11 cellular contexts compared by ENCODE assay signal in the genomic region with DNA sequence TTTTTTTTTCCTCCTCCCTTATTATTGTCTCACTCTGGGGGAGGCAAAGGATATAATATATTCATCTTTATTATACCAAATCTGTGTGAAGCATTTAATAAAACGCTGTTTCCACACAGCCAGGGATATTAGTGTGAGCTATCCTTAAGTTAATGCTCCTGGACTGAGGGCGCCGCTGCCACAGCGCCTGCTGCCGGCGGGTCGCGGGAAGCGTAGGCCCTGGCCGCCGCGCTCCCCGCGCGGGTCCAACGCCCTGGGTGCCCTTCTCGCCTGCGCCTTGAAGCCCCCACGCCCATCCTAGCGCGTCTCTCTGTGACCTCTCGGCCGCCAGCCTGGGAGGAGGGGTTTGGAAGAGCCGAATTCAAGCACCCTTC. TPM values are rescaled to one million over a fixed set of nuclear protein-coding genes. Genes with fewer than 3 reads are reported as not detected.
DNase-seq lines count a peak whose midpoint lies in the region; ATAC-seq and TF ChIP-seq lines count a peak whose summit lies in the region.
"Had no signal": no experiment of that assay in that cellular context is flagged by ENCODE, and none has a peak within 500 bp of the region (broad histone marks: within the 10 kb centered on the region; RNA-seq: fewer than 3 reads in every experiment).

No MANE protein-coding gene starts in this region.

- H3K56ac ChIP-seq in IMR-90 (ENCODE audit: extremely low read depth, insufficient read depth, low read length) = no peak overlapping the region

- H3K4me2 ChIP-seq in IMR-90 (ENCODE audit: low read depth, low read length) = no peak overlapping the region

- H3K4me3 Mint-ChIP-seq in CD4-positive, alpha-beta T cell = no peak overlapping the region

- H3K27ac Mint-ChIP-seq in CD4-positive, alpha-beta T cell = no peak overlapping the region

- no peaks in the 10 kb centered on the region for H4K20me1 ChIP-seq in IMR-90 (ENCODE audit: insufficient read depth, low read length)

- no TSS peak for BruUV-seq in IMR-90 (replicated peaks; lab: Mats Ljungman, UMichigan)

- no peak for DNase-seq in CD4-positive, alpha-beta T cell
- no peak for DNase-seq in IMR-90
- peak; percentile 64 for DNase-seq in dermis blood vessel endothelial cell
- DNase-seq in lung microvascular endothelial cell (ENCODE audit: low read depth in 2 of 2) = peak; percentile 38 to 46
- no peak for DNase-seq in effector CD8-positive, alpha-beta T cell (lab: John Stamatoyannopoulos, UW)
- DNase-seq in HuH-7.5 (ENCODE audit: low spot score) = no peak
- DNase-seq in NCI-H82 (lab: John Stamatoyannopoulos, UW) = no peak

- H3K14ac ChIP-seq in IMR-90 (replicated peaks; ENCODE audit: low read depth, low read length) = no peak overlapping the region

- peaks cover 79% of the 10 kb centered on the region for H3K27me3 ChIP-seq in CD4-positive, alpha-beta T cell (ENCODE audit: control insufficient read depth, insufficient read depth, low read length)
- peaks cover 63% of the 10 kb centered on the region for H3K27me3 ChIP-seq in IMR-90 (ENCODE audit: control insufficient read depth, insufficient read depth, low read length)

- H3K79me1 ChIP-seq in IMR-90 (ENCODE audit: low read depth in 1 of 2, low read length in 2 of 2) = no peaks in the 10 kb centered on the region

- TF ChIP-seq POLR2A in IMR-90 (IDR thresholded peaks at IDR 0.05; ENCODE audit: low read depth, low read length) = no peak

- H2BK120ac ChIP-seq in IMR-90 (ENCODE audit: low read depth, low read length) = no peak overlapping the region

- H3K4ac ChIP-seq in IMR-90 (ENCODE audit: low read depth, low read length) = no peak overlapping the region

- no peaks in the 10 kb centered on the region for H3K9me3 Mint-ChIP-seq in CD4-positive, alpha-beta T cell

- H3K9ac ChIP-seq in IMR-90 (ENCODE audit: low read depth, low read length) = no peak overlapping the region

- 50% methylated on average over 3 of the region's 24 CpGs; no CpG with 5 or more reads in 1 of the 2 experiments for WGBS in IMR-90 (ENCODE audit: extremely low coverage in 2 of 2, insufficient read length in 1 of 2), 2 experiments

- POLR2A ChIA-PET in CD4-positive, alpha-beta T cell (lab: Charles Lee) = no interaction called here
- POLR2A ChIA-PET in IMR-90 (lab: Charles Lee; ENCODE audit: unreplicated experiment) = no interaction called here

- no peak overlapping the region for H4K91ac ChIP-seq in IMR-90 (ENCODE audit: insufficient read depth, low read depth, low read length)

- no peak overlapping the region for H2BK5ac ChIP-seq in IMR-90 (ENCODE audit: low read depth, low read length, poor library complexity, severe bottlenecking)

- H2AFZ ChIP-seq in IMR-90 (replicated peaks; ENCODE audit: low read length, poor library complexity) = no peak overlapping the region

- H3K4me3 ChIP-seq in IMR-90 (ENCODE audit: insufficient read depth, low read depth, low read length) = no peak overlapping the region
- H3K4me3 ChIP-seq: skin epidermis had no signal

- H4K5ac ChIP-seq in IMR-90 (ENCODE audit: low read depth, low read length) = no peak overlapping the region

- CTCF ChIA-PET in CD4-positive, alpha-beta T cell (lab: Charles Lee) = interaction anchor here (0.6 to 1.3 kb wide), 2 partner anchors 19 to 198 kb away, joined by 3 read pairs; no protein-coding TSS in a partner anchor
- CTCF ChIA-PET in IMR-90 (lab: Yijun Ruan, JAX) = no interaction called here

- TF ChIP-seq RAD21 in IMR-90 (IDR thresholded peaks at IDR 0.05; ENCODE audit: low read length) = no peak

- H3K9me3 ChIP-seq in CD4-positive, alpha-beta T cell (ENCODE audit: control insufficient read depth, low read length) = no peaks in the 10 kb centered on the region
- peaks cover 9% of the 10 kb centered on the region for H3K9me3 ChIP-seq in IMR-90 (ENCODE audit: control insufficient read depth, insufficient read depth, low read length)

- in situ Hi-C loops in IMR-90 (cut with MboI; ENCODE audit: low sequenced_read_pairs) = no loop called here

- H3K9me1 ChIP-seq in IMR-90 (ENCODE audit: insufficient read depth, low read length) = peaks cover 9% of the 10 kb centered on the region

- ATAC-seq in CD4-positive, alpha-beta T cell (ENCODE audit: poor library complexity) = peak; percentile 59
- ATAC-seq in IMR-90 (ENCODE audit: low read depth) (no peak), HG02763 (IDR thresholded peaks at IDR 0.05; ENCODE audit: unreplicated experiment) (no peak)
- ATAC-seq: SK-N-SH treated with all-trans-retinoic acid at 6 μM for 48 hours had no signal

- no peak overlapping the region for H3K23ac ChIP-seq in IMR-90 (ENCODE audit: low read depth, low read length)

- H3K4me1 ChIP-seq in IMR-90 (ENCODE audit: control insufficient read depth, insufficient read depth, low read length) = peaks cover 7% of the 10 kb centered on the region; the same call in 1 of the 2 replicates

- peaks cover 83% of the 10 kb centered on the region for H3K27me3 Mint-ChIP-seq in CD4-positive, alpha-beta T cell

- dilution Hi-C loops in IMR-90 (cut with HindIII; ENCODE audit: low sequenced_read_pairs, unreplicated experiment) = no loop called here

- no peak overlapping the region for H4K8ac ChIP-seq in IMR-90 (ENCODE audit: low read depth in 2 of 2, low read length in 2 of 2)

- intact Hi-C loops in CD4-positive, alpha-beta T cell (cut with DNase I, micrococcal nuclease) = no loop called here
- intact Hi-C loops in IMR-90 (cut with micrococcal nuclease) = no loop called here

- no peak overlapping the region for H2BK15ac ChIP-seq in IMR-90 (ENCODE audit: low read depth, low read length)

- no peaks in the 10 kb centered on the region for H3K36me3 ChIP-seq in IMR-90 (ENCODE audit: control insufficient read depth, insufficient read depth, low read length)

- no peak overlapping the region for H2AK5ac ChIP-seq in IMR-90 (ENCODE audit: low read depth, low read length)

- peak; percentile 61 for TF ChIP-seq CTCF in CD4-positive, alpha-beta T cell (IDR thresholded peaks at IDR 0.05)
- peak; percentile 32; the same call in 1 of the 2 replicates for TF ChIP-seq CTCF in IMR-90 (conservative IDR thresholded peaks at IDR 0.05; ENCODE audit: low read depth, low read length)

- H2AK9ac ChIP-seq in IMR-90 (replicated peaks; ENCODE audit: low read depth, low read length, poor library complexity) = no peak overlapping the region

- no peak overlapping the region for H3K18ac ChIP-seq in IMR-90 (ENCODE audit: low read depth, low read length)

- H3K4me1 Mint-ChIP-seq in CD4-positive, alpha-beta T cell (ENCODE audit: low read depth) = peaks cover 16% of the 10 kb centered on the region

- no peak overlapping the region for H3K27ac ChIP-seq in CD4-positive, alpha-beta T cell (ENCODE audit: low read depth, low read length)
- H3K27ac ChIP-seq in IMR-90 (ENCODE audit: insufficient read depth, low read length) = no peak overlapping the region
- H3K27ac ChIP-seq: skin epidermis had no signal

- no peaks in the 10 kb centered on the region for H3K36me3 Mint-ChIP-seq in CD4-positive, alpha-beta T cell (ENCODE audit: low read depth)

- no peak overlapping the region for H2BK20ac ChIP-seq in IMR-90 (ENCODE audit: low read depth, low read length)

TF ChIP-seq in IMR-90, 13 proteins besides CTCF, POLR2A, EP300 and RAD21:
- TF ChIP-seq NFE2L2 (IDR thresholded peaks at IDR 0.05; ENCODE audit: low read depth, low read length) (no peak), SMC3 (IDR thresholded peaks at IDR 0.05; ENCODE audit: low read depth, low read length) (no peak), RCOR1 (IDR thresholded peaks at IDR 0.05; ENCODE audit: insufficient replicate concordance, low read length) (no peak), RFX5 (IDR thresholded peaks at IDR 0.05; ENCODE audit: low read depth, low read length) (no peak), BHLHE40 (IDR thresholded peaks at IDR 0.05; ENCODE audit: low read depth, low read length) (no peak), CEBPB (IDR thresholded peaks at IDR 0.05; ENCODE audit: low read depth, low read length) (no peak), MAFK (IDR thresholded peaks at IDR 0.05; ENCODE audit: low read depth, low read length) (no peak), FOS (IDR thresholded peaks at IDR 0.05; ENCODE audit: low read depth, low read length) (no peak)
- TF ChIP-seq, protein P1, sequence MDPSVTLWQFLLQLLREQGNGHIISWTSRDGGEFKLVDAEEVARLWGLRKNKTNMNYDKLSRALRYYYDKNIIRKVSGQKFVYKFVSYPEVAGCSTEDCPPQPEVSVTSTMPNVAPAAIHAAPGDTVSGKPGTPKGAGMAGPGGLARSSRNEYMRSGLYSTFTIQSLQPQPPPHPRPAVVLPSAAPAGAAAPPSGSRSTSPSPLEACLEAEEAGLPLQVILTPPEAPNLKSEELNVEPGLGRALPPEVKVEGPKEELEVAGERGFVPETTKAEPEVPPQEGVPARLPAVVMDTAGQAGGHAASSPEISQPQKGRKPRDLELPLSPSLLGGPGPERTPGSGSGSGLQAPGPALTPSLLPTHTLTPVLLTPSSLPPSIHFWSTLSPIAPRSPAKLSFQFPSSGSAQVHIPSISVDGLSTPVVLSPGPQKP (IDR thresholded peaks at IDR 0.05; ENCODE audit: borderline replicate concordance, low read depth, low read length) = no peak
- TF ChIP-seq, protein P2, sequence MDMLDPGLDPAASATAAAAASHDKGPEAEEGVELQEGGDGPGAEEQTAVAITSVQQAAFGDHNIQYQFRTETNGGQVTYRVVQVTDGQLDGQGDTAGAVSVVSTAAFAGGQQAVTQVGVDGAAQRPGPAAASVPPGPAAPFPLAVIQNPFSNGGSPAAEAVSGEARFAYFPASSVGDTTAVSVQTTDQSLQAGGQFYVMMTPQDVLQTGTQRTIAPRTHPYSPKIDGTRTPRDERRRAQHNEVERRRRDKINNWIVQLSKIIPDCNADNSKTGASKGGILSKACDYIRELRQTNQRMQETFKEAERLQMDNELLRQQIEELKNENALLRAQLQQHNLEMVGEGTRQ (IDR thresholded peaks at IDR 0.05; ENCODE audit: low read depth, low read length) = no peak

RNA-seq across cellular contexts. Expression of a gene that starts 9.5 kb away (rescaled TPM):
- not detected for total RNA-seq in CD4-positive, alpha-beta T cell
- not detected in 2 replicates for total RNA-seq in IMR-90 (2012; rRNA removed)
- not detected in 2 replicates for polyA plus RNA-seq in IMR-90 (2012; rRNA removed)
- not detected in 2 replicates for polyA plus RNA-seq in IMR-90 (2012; cell fraction: cytosol; rRNA removed)
- not detected in 2 replicates for polyA plus RNA-seq in IMR-90 (2012; cell fraction: nucleus; rRNA removed; ENCODE audit: low replicate concordance)
- total RNA-seq in dermis blood vessel endothelial cell = not detected in 2 replicates
- not detected in 2 replicates for total RNA-seq in lung microvascular endothelial cell
- total RNA-seq: subcutaneous adipose tissue had no signal

Comparison
In these comparisons a context has a peak if more than half of its experiments do, and no peak if none do; other contexts are left out.
1. DNase-seq: peak in dermis blood vessel endothelial cell (single experiment) and lung microvascular endothelial cell (2 of 2); none in CD4-positive, alpha-beta T cell (0 of 10), IMR-90 (single experiment), effector CD8-positive, alpha-beta T cell (single experiment), HuH-7.5 (single experiment) and NCI-H82 (single experiment).